Comparison of ENCODE assay signal across 9 cellular contexts in genomic region chr2:42812899-42813479, GRCh38. TPM values are rescaled to one million over a fixed set of nuclear protein-coding genes. Genes with fewer than 3 reads are reported as not detected.
DNase-seq lines count a peak whose midpoint lies in the region; ATAC-seq, FAIRE-seq and TF ChIP-seq lines count a peak whose summit lies in the region.
"Had no signal": no experiment of that assay in that cellular context is flagged by ENCODE, and none has a peak within 500 bp of the region (broad histone marks: within the 10 kb centered on the region; RNA-seq: fewer than 3 reads in every experiment).

No MANE protein-coding gene starts in this region.

- H3K27me3 ChIP-seq in left ventricle myocardium inferior (ENCODE audit: low read depth), result no peaks in the 10 kb centered on the region
- H3K27me3 ChIP-seq in gastroesophageal sphincter, result no peaks in the 10 kb centered on the region
- no peaks in the 10 kb centered on the region for H3K27me3 ChIP-seq in uterus

- intact Hi-C loops in left ventricle myocardium inferior (cut with micrococcal nuclease), result no loop called here
- intact Hi-C loops in left ventricle myocardium superior (cut with micrococcal nuclease), result no loop called here
- intact Hi-C loops in uterus (cut with DNase I; ENCODE audit: low total_unique reads), result no loop called here

- H3K27ac ChIP-seq in left ventricle myocardium inferior (replicated peaks) (no peak overlapping the region), gastroesophageal sphincter (no peak overlapping the region), uterus (no peak overlapping the region)

- H3K4me1 ChIP-seq in left ventricle myocardium inferior, result peaks cover 28% of the 10 kb centered on the region
- peaks cover 2 to 25% (median 7%) of the 10 kb centered on the region in 3 donors for H3K4me1 ChIP-seq in gastroesophageal sphincter
- H3K4me1 ChIP-seq in uterus, result no peaks in the 10 kb centered on the region

- H3K4me3 ChIP-seq in left ventricle myocardium inferior, result no peak overlapping the region
- no peak overlapping the region for H3K4me3 ChIP-seq in gastroesophageal sphincter
- no peak overlapping the region for H3K4me3 ChIP-seq in uterus

- no peaks in the 10 kb centered on the region for H3K9me3 ChIP-seq in left ventricle myocardium inferior (replicated peaks)
- no peaks in the 10 kb centered on the region for H3K9me3 ChIP-seq in gastroesophageal sphincter
- H3K9me3 ChIP-seq in uterus, result no peaks in the 10 kb centered on the region

- TF ChIP-seq CTCF in left ventricle myocardium inferior (IDR thresholded peaks at IDR 0.05; ENCODE audit: borderline replicate concordance) (peak; percentile 66), gastroesophageal sphincter (IDR thresholded peaks at IDR 0.05) (peak; percentile 39 to 58 (median 56)), uterus (IDR thresholded peaks at IDR 0.05) (peak; percentile 29 to 52 (median 43))

- TF ChIP-seq POLR2A in gastroesophageal sphincter (IDR thresholded peaks at IDR 0.05), result no peak
- no peak for TF ChIP-seq POLR2A in uterus (IDR thresholded peaks at IDR 0.05)

- ATAC-seq in left ventricle myocardium superior, result no peak
- no peak for ATAC-seq in gastroesophageal sphincter
- no peak for ATAC-seq in HG03045 (IDR thresholded peaks at IDR 0.05; ENCODE audit: unreplicated experiment)
- no peak for ATAC-seq in HG03521 (IDR thresholded peaks at IDR 0.05; ENCODE audit: unreplicated experiment)

- TF ChIP-seq EP300 in gastroesophageal sphincter (IDR thresholded peaks at IDR 0.05), result no peak

- FAIRE-seq in TTC549 (lab: Jason Lieb, UNC), result peak; percentile 83
- FAIRE-seq: GM19239 had no signal

- WGBS in gastroesophageal sphincter (ENCODE audit: low coverage in 1 of 2), 2 donors, result 0 to 29% methylated on average over 1 of the region's 1 CpG

- DNase-seq in left ventricle myocardium inferior, result no peak
- DNase-seq in left ventricle myocardium superior, result no peak
- no peak for DNase-seq in uterus
- no peak for DNase-seq in activated CD8-positive, alpha-beta memory T cell treated with anti-CD3 and anti-CD28 coated beads, Interleukin-2, amount 50 U/mL, for 48 hours

- H3K36me3 ChIP-seq in left ventricle myocardium inferior, result no peaks in the 10 kb centered on the region
- no peaks in the 10 kb centered on the region for H3K36me3 ChIP-seq in gastroesophageal sphincter
- no peaks in the 10 kb centered on the region for H3K36me3 ChIP-seq in uterus

RNA-seq across cellular contexts. Expression of gene HAAO, which starts 20.6 kb away (rescaled TPM):
- total RNA-seq in left ventricle myocardium inferior, result 2.3 TPM
- total RNA-seq in left ventricle myocardium superior, result 1.9 TPM
- total RNA-seq in gastroesophageal sphincter, result 10 to 100 TPM in 2 of 4 donors, 1 to 10 TPM in 2; 6.0 to 19.1 (median 9.8) TPM
- 10 to 100 TPM in 3 of 4 donors, 1 to 10 TPM in 1; 3.1 to 25.1 (median 20.8) TPM for total RNA-seq in uterus

RNA-seq across cellular contexts. Expression of gene OXER1, which starts 49.1 kb away (rescaled TPM):
- total RNA-seq in left ventricle myocardium inferior (0.36 TPM), left ventricle myocardium superior (0.74 TPM), gastroesophageal sphincter (1 to 10 TPM in 2 of 4 donors, under 1 TPM in 2; 0.37 to 2.3 (median 1.2) TPM), uterus (1 to 10 TPM in 2 of 4 donors, not detected in 2; 1.9 to 5.4 TPM)
